In genomic region chr14:55241673-55242072, GRCh38 we compare ENCODE assay signal across 29 cellular contexts. TPM values are rescaled to one million over a fixed set of nuclear protein-coding genes. Genes with fewer than 3 reads are reported as not detected.
"Had no signal": no experiment of that assay in that cellular context is flagged by ENCODE, and none has a peak within 500 bp of the region (broad histone marks: within the 10 kb centered on the region; RNA-seq: fewer than 3 reads in every experiment).

No MANE protein-coding gene starts in this region.

- H3K36me3 Mint-ChIP-seq: activated CD4-positive, alpha-beta memory T cell treated with anti-CD3 and anti-CD28 coated beads for 36 hours; activated naive CD4-positive, alpha-beta T cell treated with anti-CD3 and anti-CD28 coated beads, Interleukin-2, amount 50 U/mL, for 72 hours had no signal

- H3K9me3 ChIP-seq: ascending aorta, body of pancreas, Peyer's patch, SJCRH30 had no signal

- H3K4me3 ChIP-seq: ascending aorta, body of pancreas, Peyer's patch, SJCRH30 had no signal

- DNase-seq: activated B cell treated with CpG ODN at 0.5 μM for 24 hours; activated CD4-positive, alpha-beta memory T cell treated with anti-CD3 and anti-CD28 coated beads for 36 hours; activated CD4-positive, alpha-beta T cell treated with anti-CD3 and anti-CD28 coated beads for 1 hour; activated CD4-positive, alpha-beta T cell treated with anti-CD3 and anti-CD28 coated beads, Interleukin-2, amount 10 ng/mL, durations not matched to agents 24 days and 14 days; activated CD8-positive, alpha-beta memory T cell treated with anti-CD3 and anti-CD28 coated beads for 24 hours; activated effector memory CD4-positive, alpha-beta T cell treated with anti-CD3 and anti-CD28 coated beads, Interleukin-2, amount 50 U/mL, for 16 hours; activated naive CD4-positive, alpha-beta T cell treated with Interleukin-2 at 50 U/mL for 16 hours; activated naive CD8-positive, alpha-beta T cell treated with anti-CD3 and anti-CD28 coated beads, Interleukin-2, amount 50 U/mL, for 24 hours; activated T-cell treated with anti-CD3 and anti-CD28 coated beads, Interleukin-2, amount 50 U/mL, for 4 hours; amniotic stem cell; body of pancreas; NCI-H1092; NCI-H1417; NCI-H2029; NCI-H2107; NCI-H345; NCI-H510A; NCI-H69; NK-92 treated with Interleukin-12 subunit alpha and Interleukin-12 subunit beta, amount 100 ng/mL, for 24 hours; Peyer's patch; Right ventricle myocardium superior; SJCRH30; SW 1271 had no signal

- H3K9me3 Mint-ChIP-seq: activated B cell treated with CpG ODN at 0.5 μM for 24 hours; activated CD4-positive, alpha-beta memory T cell treated with anti-CD3 and anti-CD28 coated beads for 36 hours; activated CD4-positive, alpha-beta T cell treated with anti-CD3 and anti-CD28 coated beads, Interleukin-2, amount 10 ng/mL, durations not matched to agents 24 days and 14 days; activated naive CD4-positive, alpha-beta T cell treated with anti-CD3 and anti-CD28 coated beads, Interleukin-2, amount 50 U/mL, for 72 hours; activated naive CD8-positive, alpha-beta T cell treated with anti-CD3 and anti-CD28 coated beads, Interleukin-2, amount 50 U/mL, for 24 hours; activated T-cell treated with anti-CD3 and anti-CD28 coated beads, Interleukin-2, amount 50 U/mL, for 4 hours; T-helper 1 cell treated with Interleukin-12 subunit alpha and Interleukin-12 subunit beta and Interleukin-4 antibody, amounts not matched to agents 30 μg/mL and 1 μg/mL, for 36 hours had no signal

- H3K27me3 ChIP-seq: ascending aorta, body of pancreas, Peyer's patch, SJCRH30 had no signal

- H3K27ac ChIP-seq: ascending aorta, body of pancreas, KMS-11, Peyer's patch, RWPE1, SJCRH30 had no signal

- H3K36me3 ChIP-seq: ascending aorta, Peyer's patch, SJCRH30 had no signal

- H3K9ac ChIP-seq: KMS-11 had no signal

- H3K4me1 Mint-ChIP-seq: activated naive CD8-positive, alpha-beta T cell treated with anti-CD3 and anti-CD28 coated beads, Interleukin-2, amount 50 U/mL, for 24 hours had no signal

- H3K27ac Mint-ChIP-seq: activated B cell treated with CpG ODN at 0.5 μM for 24 hours; activated CD4-positive, alpha-beta memory T cell treated with anti-CD3 and anti-CD28 coated beads for 36 hours; activated CD4-positive, alpha-beta T cell treated with anti-CD3 and anti-CD28 coated beads, Interleukin-2, amount 10 ng/mL, durations not matched to agents 24 days and 14 days; activated naive CD4-positive, alpha-beta T cell treated with anti-CD3 and anti-CD28 coated beads, Interleukin-2, amount 50 U/mL, for 72 hours; activated naive CD8-positive, alpha-beta T cell treated with anti-CD3 and anti-CD28 coated beads, Interleukin-2, amount 50 U/mL, for 24 hours; T-helper 1 cell treated with Interleukin-12 subunit alpha and Interleukin-12 subunit beta and Interleukin-4 antibody, amounts not matched to agents 30 μg/mL and 1 μg/mL, for 36 hours had no signal

- H3K4me1 ChIP-seq: ascending aorta, body of pancreas, Peyer's patch had no signal

- H3K4me2 ChIP-seq: KMS-11 had no signal

- FAIRE-seq: bronchial epithelial cell had no signal

- H3K4me3 Mint-ChIP-seq: activated B cell treated with CpG ODN at 0.5 μM for 24 hours; activated CD4-positive, alpha-beta memory T cell treated with anti-CD3 and anti-CD28 coated beads for 36 hours; activated CD4-positive, alpha-beta T cell treated with anti-CD3 and anti-CD28 coated beads, Interleukin-2, amount 10 ng/mL, durations not matched to agents 24 days and 14 days; activated naive CD8-positive, alpha-beta T cell treated with anti-CD3 and anti-CD28 coated beads, Interleukin-2, amount 50 U/mL, for 24 hours; activated T-cell treated with anti-CD3 and anti-CD28 coated beads, Interleukin-2, amount 50 U/mL, for 4 hours; T-helper 1 cell treated with Interleukin-12 subunit alpha and Interleukin-12 subunit beta and Interleukin-4 antibody, amounts not matched to agents 30 μg/mL and 1 μg/mL, for 36 hours had no signal

- H3K27me3 Mint-ChIP-seq: activated CD4-positive, alpha-beta memory T cell treated with anti-CD3 and anti-CD28 coated beads for 36 hours had no signal

RNA-seq across cellular contexts. Expression of gene DLGAP5, which starts 50.3 kb away (rescaled TPM):
- total RNA-seq: ascending aorta, body of pancreas had no signal
